Comparison of ENCODE assay signal across 8 cellular contexts in the genomic region with DNA sequence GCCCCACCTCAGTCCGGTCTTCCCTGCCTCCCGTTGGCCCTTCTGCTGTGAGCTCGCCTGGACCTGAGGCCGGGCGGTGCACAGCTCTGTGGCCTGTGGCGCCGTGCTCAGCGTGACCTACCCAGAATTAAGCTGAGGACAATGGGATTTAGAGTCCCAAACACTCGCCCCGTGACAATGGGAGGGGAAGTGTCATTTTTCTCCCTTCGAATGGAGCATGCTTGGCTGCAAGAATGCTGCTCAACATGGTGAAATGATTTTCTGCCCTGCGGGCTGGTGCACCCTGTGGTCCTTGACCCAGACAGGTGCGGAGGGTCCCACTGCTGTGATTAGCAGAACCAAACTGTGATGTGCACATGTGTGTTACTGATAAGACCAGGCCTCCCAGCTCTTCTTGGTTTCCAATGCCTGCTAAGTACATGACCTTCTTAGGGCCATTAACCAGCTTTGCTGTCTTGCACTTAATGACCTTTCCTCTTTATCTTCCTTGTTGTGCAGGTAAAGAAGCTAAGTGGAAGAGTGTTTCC. TPM values are rescaled to one million over a fixed set of nuclear protein-coding genes. Genes with fewer than 3 reads are reported as not detected.
DNase-seq lines count a peak whose midpoint lies in the region; ATAC-seq and TF ChIP-seq lines count a peak whose summit lies in the region.

No MANE protein-coding gene starts in this region.

- H3K36me3 ChIP-seq in CD8-positive, alpha-beta T cell (ENCODE audit: insufficient read depth, low read length), result no peaks in the 10 kb centered on the region
- H3K36me3 ChIP-seq in PC-3 (ENCODE audit: low read depth, low read length) (no peaks in the 10 kb centered on the region), neutrophil (no peaks in the 10 kb centered on the region)

- no peak for ATAC-seq in CD8-positive, alpha-beta T cell
- ATAC-seq in PC-3 (no peak), HG02970 (IDR thresholded peaks at IDR 0.05; ENCODE audit: low FRiP score, unreplicated experiment) (no peak), omental fat pad (ENCODE audit: low FRiP score) (no peak)

- H4K20me1 ChIP-seq in PC-3 (ENCODE audit: low read length), result no peaks in the 10 kb centered on the region

- peak overlapping the region; percentile 94 for H3K4me3 Mint-ChIP-seq in CD8-positive, alpha-beta T cell

- H3K4me2 ChIP-seq in PC-3 (ENCODE audit: low read length), result peak overlapping the region; percentile 97

- H3K4me3 ChIP-seq in CD8-positive, alpha-beta T cell (ENCODE audit: low read depth, low read length), result peak overlapping the region; percentile 85
- peak overlapping the region; percentile 90 for H3K4me3 ChIP-seq in PC-3 (ENCODE audit: low read length)
- peak overlapping the region; percentile 72 to 73 for H3K4me3 ChIP-seq in neutrophil (ENCODE audit: low read depth in 1 of 2, low read length in 1 of 2)

- POLR2A ChIA-PET in CD8-positive, alpha-beta T cell (lab: Charles Lee), result interaction anchor here (3.0 kb wide), 1 partner anchor 397 kb away, joined by 39 read pairs; a partner anchor contains a TSS
- POLR2A ChIA-PET in PC-3 (lab: Charles Lee; ENCODE audit: unreplicated experiment), result no interaction called here

- H3K9me3 ChIP-seq in CD8-positive, alpha-beta T cell (ENCODE audit: low read length), result no peaks in the 10 kb centered on the region
- no peaks in the 10 kb centered on the region for H3K9me3 ChIP-seq in PC-3 (ENCODE audit: low read length)
- no peaks in the 10 kb centered on the region for H3K9me3 ChIP-seq in neutrophil

- CTCF ChIA-PET in CD8-positive, alpha-beta T cell (lab: Charles Lee), result interaction anchor here (1.0 to 3.6 kb wide), 2 partner anchors 29 to 37 kb away, joined by 3 to 23 read pairs; a partner anchor contains a TSS
- CTCF ChIA-PET in PC-3 (lab: Charles Lee), result no interaction called here

- no peaks in the 10 kb centered on the region for H3K27me3 Mint-ChIP-seq in CD8-positive, alpha-beta T cell (ENCODE audit: low read depth)

- H3K79me2 ChIP-seq in PC-3 (ENCODE audit: low read length), result peaks cover 9% of the 10 kb centered on the region

- TF ChIP-seq CTCF in CD8-positive, alpha-beta T cell (IDR thresholded peaks at IDR 0.05), result no peak
- TF ChIP-seq CTCF in PC-3 (conservative IDR thresholded peaks at IDR 0.05; ENCODE audit: low read depth, low read length) (no peak), neutrophil (IDR thresholded peaks at IDR 0.05) (no peak), omental fat pad (IDR thresholded peaks at IDR 0.05) (no peak)

- peak overlapping the region; percentile 88 for H2AFZ ChIP-seq in PC-3 (ENCODE audit: low read length)

- no peaks in the 10 kb centered on the region for H3K27me3 ChIP-seq in CD8-positive, alpha-beta T cell (ENCODE audit: insufficient read depth, low read length)
- H3K27me3 ChIP-seq in PC-3 (ENCODE audit: low read length), result no peaks in the 10 kb centered on the region
- H3K27me3 ChIP-seq in neutrophil, result no peaks in the 10 kb centered on the region

- H3K27ac ChIP-seq in CD8-positive, alpha-beta T cell (ENCODE audit: low read depth, low read length), result peak overlapping the region; percentile 100
- H3K27ac ChIP-seq in PC-3 (ENCODE audit: low read length) (peak overlapping the region; percentile 91; the same call in 1 of the 2 replicates), epithelial cell of prostate (peak overlapping the region; percentile 79), neutrophil (peak overlapping the region; percentile 98)

- BruUV-seq in PC-3 (replicated peaks; lab: Mats Ljungman, UMichigan), result no TSS peak

- peak overlapping the region; percentile 89 for H3K9ac ChIP-seq in PC-3 (ENCODE audit: low read length)

- no peaks in the 10 kb centered on the region for H3K9me3 Mint-ChIP-seq in CD8-positive, alpha-beta T cell

- no peaks in the 10 kb centered on the region for H3F3A ChIP-seq in PC-3 (ENCODE audit: low read length, unreplicated experiment)

- no peak for DNase-seq in CD8-positive, alpha-beta T cell
- DNase-seq in PC-3, result no peak
- DNase-seq in epithelial cell of prostate (ENCODE audit: low read depth, low spot score), result no peak
- DNase-seq in NCI-H2196 treated with DMSO at 0.1 percent for 48 hours (lab: John Stamatoyannopoulos, UW; ENCODE audit: unreplicated experiment), result no peak
- no peak for DNase-seq in posterior vena cava (ENCODE audit: low spot score)
- no peak for DNase-seq in omental fat pad (ENCODE audit: low spot score)

- intact Hi-C loops in CD8-positive, alpha-beta T cell (cut with DNase I, micrococcal nuclease), result loop anchor here in 1 of 2 experiments (2.0 kb wide), 1 partner anchor 15 kb away; no protein-coding TSS in a partner anchor
- intact Hi-C loops in PC-3 (cut with micrococcal nuclease), result loop anchor here (2.0 kb wide), 1 partner anchor 47 kb away; no protein-coding TSS in a partner anchor
- intact Hi-C loops in posterior vena cava (cut with DNase I), result no loop called here

- peaks cover 7% of the 10 kb centered on the region for H3K4me1 ChIP-seq in CD8-positive, alpha-beta T cell (ENCODE audit: insufficient read depth, low read length)
- H3K4me1 ChIP-seq in PC-3 (ENCODE audit: insufficient read depth, low read length) (peaks cover 8% of the 10 kb centered on the region; the same call in 1 of the 2 replicates), neutrophil (ENCODE audit: control insufficient read depth in 1 of 2, insufficient read depth in 1 of 2, low read depth in 1 of 2, low read length in 1 of 2) (peaks cover 10 to 15% of the 10 kb centered on the region in 2 experiments)

- H3K27ac Mint-ChIP-seq in CD8-positive, alpha-beta T cell, result peak overlapping the region; percentile 100

- H3K9me2 ChIP-seq in PC-3 (replicated peaks; ENCODE audit: low read length), result no peaks in the 10 kb centered on the region

- peaks cover 14% of the 10 kb centered on the region for H3K36me3 Mint-ChIP-seq in CD8-positive, alpha-beta T cell

- peaks cover 6% of the 10 kb centered on the region for H3K4me1 Mint-ChIP-seq in CD8-positive, alpha-beta T cell (ENCODE audit: low read depth)

RNA-seq across cellular contexts. Expression of a gene that starts 0.8 kb away (rescaled TPM):
- total RNA-seq in CD8-positive, alpha-beta T cell, result 10 to 100 TPM; 88.4 to 97.8 TPM
- total RNA-seq in PC-3 (2014; rRNA removed) (21.7 and 25.9 TPM in 2 replicates), posterior vena cava (10 to 100 TPM; 15.8 to 18.1 TPM), omental fat pad (10 to 100 TPM in 2 of 4 donors, 1 to 10 TPM in 2; 9.0 to 30.2 (median 10.3) TPM)

RNA-seq across cellular contexts. Expression of a gene that starts 8.1 kb away (rescaled TPM):
- total RNA-seq in CD8-positive, alpha-beta T cell, result not detected
- total RNA-seq in PC-3 (2014; rRNA removed) (not detected in 2 replicates), posterior vena cava (not detected), omental fat pad (not detected)

RNA-seq across cellular contexts. Expression of a gene that starts 36.5 kb away (rescaled TPM):
- total RNA-seq in CD8-positive, alpha-beta T cell, result 100 to 1,000 TPM; 230 to 240 TPM
- total RNA-seq in PC-3 (2014; rRNA removed) (68.4 and 72.9 TPM in 2 replicates), posterior vena cava (100 to 1,000 TPM in 1 of 2 donors, 10 to 100 TPM in 1; 88.2 to 102 TPM), omental fat pad (10 to 100 TPM; 39.0 to 67.5 (median 56.1) TPM)

RNA-seq across cellular contexts. Expression of a gene that starts 45.7 kb away (rescaled TPM):
- not detected for total RNA-seq in CD8-positive, alpha-beta T cell
- total RNA-seq in PC-3 (2014; rRNA removed) (not detected in 2 replicates), posterior vena cava (not detected), omental fat pad (not detected)

RNA-seq across cellular contexts. Expression of a gene that starts 53.5 kb away (rescaled TPM):
- total RNA-seq in CD8-positive, alpha-beta T cell, result not detected
- not detected in 2 replicates for total RNA-seq in PC-3 (2014; rRNA removed)
- total RNA-seq in posterior vena cava, result under 1 TPM in 1 of 2 donors, not detected in 1; 0.48 TPM
- under 1 TPM in 1 of 4 donors, not detected in 3; 0.63 TPM for total RNA-seq in omental fat pad
